Comparison of ENCODE assay signal across 1 cellular context in genomic region chr6:30344868-30345671, GRCh38.
TF ChIP-seq lines count a peak whose summit lies in the region.

RPP21 (plus strand) TSS chr6:30345156; CDS start chr6:30345172, 16 bp downstream.

TF ChIP-seq in HepG2, 621 proteins besides CTCF, POLR2A, EP300 and RAD21 (continued from another document and continues in another):
- no peak for TF ChIP-seq ZNF550 (CRISPR knock-in tag; IDR thresholded peaks at IDR 0.05; ENCODE audit: borderline replicate concordance)
- TF ChIP-seq ASH2L (IDR thresholded peaks at IDR 0.05; ENCODE audit: insufficient read length, low read depth, low read length) = peak; percentile 85
- TF ChIP-seq ZNF574 (CRISPR knock-in tag; IDR thresholded peaks at IDR 0.05) = peak; percentile 95
- TF ChIP-seq THYN1 (CRISPR knock-in tag; IDR thresholded peaks at IDR 0.05; ENCODE audit: borderline replicate concordance, low read depth) = no peak
- TF ChIP-seq REL (CRISPR knock-in tag; conservative IDR thresholded peaks at IDR 0.05) = no peak
- peak; percentile 96 for TF ChIP-seq ZNF350 (CRISPR knock-in tag; IDR thresholded peaks at IDR 0.05; ENCODE audit: borderline replicate concordance, low read depth)
- TF ChIP-seq ZMYM3 (CRISPR knock-in tag; IDR thresholded peaks at IDR 0.05) = no peak
- no peak; the same call in 1 of the 2 replicates for TF ChIP-seq ZNF235 (CRISPR knock-in tag; IDR thresholded peaks at IDR 0.05; ENCODE audit: borderline replicate concordance)
- no peak for TF ChIP-seq FOXJ3 (CRISPR knock-in tag; IDR thresholded peaks at IDR 0.05; ENCODE audit: borderline replicate concordance)
- TF ChIP-seq KLF12 (CRISPR knock-in tag; IDR thresholded peaks at IDR 0.05; ENCODE audit: borderline replicate concordance) = peak; percentile 99
- TF ChIP-seq ZNF354B (CRISPR knock-in tag; IDR thresholded peaks at IDR 0.05) = no peak
- peak; percentile 54 for TF ChIP-seq ZNF782 (CRISPR knock-in tag; IDR thresholded peaks at IDR 0.05; ENCODE audit: borderline replicate concordance)
- TF ChIP-seq SETDB1 (CRISPR knock-in tag; IDR thresholded peaks at IDR 0.05; ENCODE audit: borderline replicate concordance) = no peak
- no peak for TF ChIP-seq CENPX (CRISPR knock-in tag; IDR thresholded peaks at IDR 0.05)
- TF ChIP-seq PATZ1 (CRISPR knock-in tag; IDR thresholded peaks at IDR 0.05) = peak; percentile 88
- TF ChIP-seq ZNF34 (CRISPR knock-in tag; IDR thresholded peaks at IDR 0.05; ENCODE audit: borderline replicate concordance) = no peak
- TF ChIP-seq AHR (CRISPR knock-in tag; IDR thresholded peaks at IDR 0.05) = peak; percentile 95; the same call in 1 of the 2 replicates
- peak; percentile 99 for TF ChIP-seq PHF8 (CRISPR knock-in tag; IDR thresholded peaks at IDR 0.05)
- TF ChIP-seq RAD51 (IDR thresholded peaks at IDR 0.05; ENCODE audit: borderline replicate concordance) = no peak
- TF ChIP-seq ZNF484 (CRISPR knock-in tag; IDR thresholded peaks at IDR 0.05; ENCODE audit: borderline replicate concordance, low read depth) = no peak
- peak; percentile 88; the same call in 1 of the 2 replicates for TF ChIP-seq HBP1 (CRISPR knock-in tag; IDR thresholded peaks at IDR 0.05; ENCODE audit: low read depth)
- peak; percentile 74; the same call in 1 of the 2 replicates for TF ChIP-seq ZNF331 (CRISPR knock-in tag; IDR thresholded peaks at IDR 0.05)
- peak; percentile 73 for TF ChIP-seq RBM22 (optimal IDR thresholded peaks at IDR 0.05; ENCODE audit: low read length)
- peak; percentile 84 for TF ChIP-seq KLF11 (CRISPR knock-in tag; IDR thresholded peaks at IDR 0.05)
- TF ChIP-seq ZNF777 (CRISPR knock-in tag; IDR thresholded peaks at IDR 0.05) = peak; percentile 82
- TF ChIP-seq NAIF1 (CRISPR knock-in tag; IDR thresholded peaks at IDR 0.05; ENCODE audit: borderline replicate concordance) = peak; percentile 87
- TF ChIP-seq BHLHE40 (IDR thresholded peaks at IDR 0.05; ENCODE audit: low read length) = no peak
- no peak for TF ChIP-seq IRF1 (CRISPR knock-in tag; IDR thresholded peaks at IDR 0.05; ENCODE audit: low read depth)
- peak; percentile 95; the same call in 1 of the 2 replicates for TF ChIP-seq PLSCR1 (CRISPR knock-in tag; IDR thresholded peaks at IDR 0.05; ENCODE audit: borderline replicate concordance)
- peak; percentile 84; the same call in 1 of the 2 replicates for TF ChIP-seq ZNF615 (CRISPR knock-in tag; IDR thresholded peaks at IDR 0.05; ENCODE audit: borderline replicate concordance)
- TF ChIP-seq E2F2 (CRISPR knock-in tag; IDR thresholded peaks at IDR 0.05; ENCODE audit: borderline replicate concordance) = 0 out of 2 replicates have a peak, but pooled peaks have one; percentile 91
- peak; percentile 96 for TF ChIP-seq HOXA5 (CRISPR knock-in tag; IDR thresholded peaks at IDR 0.05)
- peak; percentile 83 for TF ChIP-seq TARDBP (CRISPR knock-in tag; IDR thresholded peaks at IDR 0.05)
- TF ChIP-seq ZNF230 (CRISPR knock-in tag; IDR thresholded peaks at IDR 0.05) = peak; percentile 10; the same call in 1 of the 2 replicates
- TF ChIP-seq GZF1 (CRISPR knock-in tag; IDR thresholded peaks at IDR 0.05) = no peak
- TF ChIP-seq ARNT2 (CRISPR knock-in tag; IDR thresholded peaks at IDR 0.05; ENCODE audit: low read depth) = peak; percentile 95
- TF ChIP-seq GATA4 (IDR thresholded peaks at IDR 0.05; ENCODE audit: borderline replicate concordance, low read depth) = peak; percentile 74; the same call in 1 of the 2 replicates
- TF ChIP-seq ZKSCAN8 (CRISPR knock-in tag; IDR thresholded peaks at IDR 0.05; ENCODE audit: borderline replicate concordance) = peak; percentile 86; the same call in 1 of the 2 replicates
- TF ChIP-seq PAX8 (CRISPR knock-in tag; IDR thresholded peaks at IDR 0.05; ENCODE audit: borderline replicate concordance) = peak; percentile 65; the same call in 1 of the 2 replicates
- no peak for TF ChIP-seq ZNF20 (CRISPR knock-in tag; IDR thresholded peaks at IDR 0.05)
- peak; percentile 71; the same call in 1 of the 2 replicates for TF ChIP-seq MIER3 (CRISPR knock-in tag; IDR thresholded peaks at IDR 0.05; ENCODE audit: borderline replicate concordance)
- TF ChIP-seq ZC3H4 (CRISPR knock-in tag; IDR thresholded peaks at IDR 0.05; ENCODE audit: borderline replicate concordance) = peak; percentile 37; the same call in 1 of the 2 replicates
- peak; percentile 78; the same call in 1 of the 2 replicates for TF ChIP-seq ETV5 (CRISPR knock-in tag; IDR thresholded peaks at IDR 0.05; ENCODE audit: borderline replicate concordance)
- peak; percentile 97 for TF ChIP-seq ZNF784 (CRISPR knock-in tag; IDR thresholded peaks at IDR 0.05; ENCODE audit: borderline replicate concordance)
- peak; percentile 84 for TF ChIP-seq NFAT5 (CRISPR knock-in tag; IDR thresholded peaks at IDR 0.05)
- TF ChIP-seq ZNF30 (CRISPR knock-in tag; IDR thresholded peaks at IDR 0.05) = no peak
- TF ChIP-seq ZFP36L2 (CRISPR knock-in tag; IDR thresholded peaks at IDR 0.05) = no peak
- peak; percentile 68 for TF ChIP-seq ZBTB43 (CRISPR knock-in tag; conservative IDR thresholded peaks at IDR 0.05)
- TF ChIP-seq ZNF557 (CRISPR knock-in tag; IDR thresholded peaks at IDR 0.05) = peak; percentile 94
- TF ChIP-seq MAFF (IDR thresholded peaks at IDR 0.05; ENCODE audit: low read depth, low read length) = no peak
- peak; percentile 94 for TF ChIP-seq ZNF580 (CRISPR knock-in tag; IDR thresholded peaks at IDR 0.05; ENCODE audit: borderline replicate concordance, low read depth)
